Comparison of ENCODE assay signal across 8 cellular contexts in the genomic region with DNA sequence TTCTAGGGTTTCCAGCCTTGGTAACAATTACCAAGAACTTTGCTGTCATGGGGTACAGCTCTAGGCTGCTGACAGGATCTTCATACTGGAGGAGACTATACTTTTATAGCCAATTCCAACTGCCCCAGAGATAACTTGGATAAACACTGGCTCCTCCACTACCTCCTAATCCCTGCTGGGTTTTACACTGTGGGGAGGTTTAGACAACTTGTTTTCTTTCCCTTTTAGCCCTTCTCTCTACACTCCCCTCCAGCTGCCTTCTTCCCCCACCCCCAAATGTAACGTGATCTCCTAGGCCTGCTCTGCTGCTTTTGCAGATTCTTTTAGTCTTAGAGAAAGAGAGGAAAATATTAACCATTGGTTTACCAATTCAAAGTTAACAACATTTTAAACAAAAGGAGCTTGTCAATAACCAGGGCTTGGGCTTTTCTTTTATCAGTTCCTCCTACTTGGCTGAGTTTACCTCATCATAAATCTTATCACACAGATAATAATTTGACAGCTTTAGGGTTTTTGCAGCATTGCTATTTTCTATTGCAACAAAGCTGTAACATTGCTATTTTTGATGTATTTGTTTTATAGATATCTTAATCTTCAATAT. TPM values are rescaled to one million over a fixed set of nuclear protein-coding genes. Genes with fewer than 3 reads are reported as not detected.
DNase-seq lines count a peak whose midpoint lies in the region; TF ChIP-seq lines count a peak whose summit lies in the region.

No MANE protein-coding gene starts in this region.

- TF ChIP-seq CTCF in astrocyte of the spinal cord (IDR thresholded peaks at IDR 0.05; ENCODE audit: low read depth, low read length), result no peak
- no peak for TF ChIP-seq CTCF in transverse colon (IDR thresholded peaks at IDR 0.05)

- no peaks in the 10 kb centered on the region for H3K9me3 ChIP-seq in transverse colon

- peak overlapping the region; percentile 61 to 86 (median 75) for H3K27ac ChIP-seq in transverse colon

- peak; percentile 33 for TF ChIP-seq POLR2A in transverse colon (IDR thresholded peaks at IDR 0.05)

- no peaks in the 10 kb centered on the region for H3K27me3 ChIP-seq in transverse colon

- TF ChIP-seq EP300 in transverse colon (IDR thresholded peaks at IDR 0.05; ENCODE audit: low read depth), result no peak

- DNase-seq in NCI-H1436 (lab: John Stamatoyannopoulos, UW) (peak; percentile 9), NCI-H1436 treated with DMSO at 0.1 percent for 48 hours (lab: John Stamatoyannopoulos, UW) (no peak), astrocyte of the spinal cord (ENCODE audit: low read depth, low spot score) (peak; percentile 93), kidney glomerular epithelial cell (lab: John Stamatoyannopoulos, UW) (peak; percentile 73), transverse colon (no peak), SIG-M5 (lab: John Stamatoyannopoulos, UW) (no peak), OCI-M2 (lab: John Stamatoyannopoulos, UW; ENCODE audit: unreplicated experiment) (no peak)
- DNase-seq in stimulated activated CD8-positive, alpha-beta memory T cell treated with anti-CD3 and anti-CD28 coated beads, Interleukin-4, amount 100 ng/mL, for 48 hours, result no peak

- H3K36me3 ChIP-seq in transverse colon, result no peaks in the 10 kb centered on the region

- no peak overlapping the region for H3K4me3 ChIP-seq in astrocyte of the spinal cord (ENCODE audit: low read depth, low read length)
- no peak overlapping the region for H3K4me3 ChIP-seq in transverse colon

- peaks cover 24 to 48% (median 29%) of the 10 kb centered on the region in 4 donors for H3K4me1 ChIP-seq in transverse colon

- in situ Hi-C loops in astrocyte of the spinal cord (cut with HindIII; ENCODE audit: low sequenced_read_pairs) (no loop called here), transverse colon (cut with MboI; ENCODE audit: low pct_ligation_motif_present in 1 of 4, low pct_unique_long_range_greater_than_20kb in 1 of 4, low sequenced_read_pairs in 3 of 4) (no loop called here)

- 3 to 9% methylated on average over 1 of the region's 1 CpG for WGBS in transverse colon (ENCODE audit: low coverage in 1 of 2), 2 donors

- intact Hi-C loops in transverse colon (cut with DNase I; ENCODE audit: low total_unique reads), result no loop called here

RNA-seq across cellular contexts. Expression of a gene that starts 9.9 kb away (rescaled TPM):
- 10 to 100 TPM; 66.9 to 97.1 (median 81.8) TPM for total RNA-seq in transverse colon

Comparison
In these comparisons a context has a peak if more than half of its experiments do, and no peak if none do; other contexts are left out.
1. DNase-seq: peak in NCI-H1436 (single experiment), astrocyte of the spinal cord (single experiment) and kidney glomerular epithelial cell (single experiment); none in NCI-H1436 treated with DMSO at 0.1 percent for 48 hours (single experiment), transverse colon (single experiment), SIG-M5 (single experiment), stimulated activated CD8-positive, alpha-beta memory T cell treated with anti-CD3 and anti-CD28 coated beads, Interleukin-4, amount 100 ng/mL, for 48 hours (single experiment) and OCI-M2 (single experiment).